24 cellular contexts compared by ENCODE assay signal in the genomic region with DNA sequence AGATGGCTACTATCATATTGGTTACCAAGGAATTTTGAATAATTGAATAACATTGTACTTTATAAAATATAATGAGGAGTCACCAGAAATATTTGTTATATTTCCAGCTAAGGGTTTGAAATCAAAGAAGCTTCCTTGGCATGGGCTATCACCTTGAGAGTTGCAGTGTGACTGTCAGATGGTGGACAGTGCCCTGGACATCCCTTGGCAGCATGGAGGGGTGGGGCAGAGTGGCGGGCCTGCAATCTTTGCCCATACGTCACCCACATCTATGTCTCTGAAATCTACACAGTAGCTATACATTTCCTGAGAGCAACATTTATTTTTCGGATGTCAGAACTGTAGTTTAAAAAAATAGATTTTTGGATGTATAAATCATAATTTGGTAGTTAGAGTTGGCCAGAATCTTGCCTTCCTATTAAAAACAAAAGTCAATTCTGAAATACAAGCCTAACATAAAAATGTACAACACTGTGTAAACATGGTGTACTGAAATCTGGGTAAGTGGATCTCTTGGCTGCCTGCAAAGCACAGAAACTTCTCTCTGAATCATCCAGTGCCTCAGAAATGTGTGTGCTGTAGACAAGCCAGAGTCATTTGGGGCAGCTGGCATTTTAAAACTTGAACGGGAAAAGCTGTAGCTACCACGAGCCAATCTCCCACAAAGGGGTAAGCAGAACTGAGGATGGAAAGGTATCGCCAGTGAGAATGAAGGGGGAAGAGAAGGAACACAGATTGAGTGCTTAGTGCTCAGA.
DNase-seq lines count a peak whose midpoint lies in the region; ATAC-seq and TF ChIP-seq lines count a peak whose summit lies in the region.
"Had no signal": no experiment of that assay in that cellular context is flagged by ENCODE, and none has a peak within 500 bp of the region (broad histone marks: within the 10 kb centered on the region; RNA-seq: fewer than 3 reads in every experiment).

No MANE protein-coding gene starts in this region.

- H3K27me3 ChIP-seq in lower lobe of right lung (ENCODE audit: low read depth) (no peaks in the 10 kb centered on the region), sigmoid colon (no peaks in the 10 kb centered on the region), H7 (ENCODE audit: control insufficient read depth, insufficient read depth, low read length) (no peaks in the 10 kb centered on the region)
- H3K27me3 ChIP-seq: ascending aorta, BLaER1 had no signal

- TF ChIP-seq POLR2A in sigmoid colon (IDR thresholded peaks at IDR 0.05) = no peak

- ATAC-seq in lower lobe of right lung = peak; percentile 34 to 76
- ATAC-seq in stimulated activated naive B cell treated with anti-CD40 and anti-IgM and Interleukin-4, amounts not matched to agents 10 μg/mL and 1 μg/mL and 100 μg/mL, for 72 hours (replicated peaks) = no peak
- no peak for ATAC-seq in left lobe of liver
- ATAC-seq: activated T-helper 17 cell treated with anti-CD3 and anti-CD28 coated beads, Interleukin-2, amount 50 U/mL, for 72 hours; GM12878; left ventricle myocardium superior had no signal

- H3K27ac ChIP-seq in adipose tissue (ENCODE audit: low read depth, low read length) = peak overlapping the region; percentile 23
- no peak overlapping the region for H3K27ac ChIP-seq in lower lobe of right lung
- peak overlapping the region in 3 of 4 donors; percentile 45 to 61 (median 57) for H3K27ac ChIP-seq in sigmoid colon
- H3K27ac ChIP-seq: ascending aorta, BLaER1, skin epidermis had no signal

- no peaks in the 10 kb centered on the region for H3K27me3 Mint-ChIP-seq in stimulated activated naive B cell treated with anti-CD40 and anti-IgM and Interleukin-4, amounts not matched to agents 10 μg/mL and 1 μg/mL and 100 μg/mL, for 72 hours
- H3K27me3 Mint-ChIP-seq: activated B cell treated with CpG ODN at 0.5 μM for 24 hours; activated naive CD4-positive, alpha-beta T cell treated with anti-CD3 and anti-CD28 coated beads, Interleukin-2, amount 50 U/mL, for 24 hours; activated T-helper 17 cell treated with anti-CD3 and anti-CD28 coated beads, Interleukin-2, amount 50 U/mL, for 72 hours had no signal

- intact Hi-C loops in lower lobe of right lung (cut with DNase I) = no loop called here
- intact Hi-C loops in sigmoid colon (cut with DNase I) = no loop called here

- no peak overlapping the region for H3K27ac Mint-ChIP-seq in stimulated activated naive B cell treated with anti-CD40 and anti-IgM and Interleukin-4, amounts not matched to agents 10 μg/mL and 1 μg/mL and 100 μg/mL, for 72 hours
- H3K27ac Mint-ChIP-seq: activated B cell treated with CpG ODN at 0.5 μM for 24 hours; activated naive CD4-positive, alpha-beta T cell treated with anti-CD3 and anti-CD28 coated beads, Interleukin-2, amount 50 U/mL, for 24 hours; activated T-helper 17 cell treated with anti-CD3 and anti-CD28 coated beads, Interleukin-2, amount 50 U/mL, for 72 hours; HFFc6 had no signal

- WGBS in adipose tissue, 3 donors = 79 to 81% (median 79%) methylated on average over 6 of the region's 6 CpGs
- WGBS in sigmoid colon, 2 donors = 68 to 70% methylated on average over 6 of the region's 6 CpGs

- H3K9me3 Mint-ChIP-seq in stimulated activated naive B cell treated with anti-CD40 and anti-IgM and Interleukin-4, amounts not matched to agents 10 μg/mL and 1 μg/mL and 100 μg/mL, for 72 hours = no peaks in the 10 kb centered on the region
- H3K9me3 Mint-ChIP-seq: activated B cell treated with CpG ODN at 0.5 μM for 24 hours; activated naive CD4-positive, alpha-beta T cell treated with anti-CD3 and anti-CD28 coated beads, Interleukin-2, amount 50 U/mL, for 24 hours had no signal

- no peak overlapping the region for H3K4me3 ChIP-seq in lower lobe of right lung
- H3K4me3 ChIP-seq in sigmoid colon = no peak overlapping the region
- H3K4me3 ChIP-seq in H7 (ENCODE audit: insufficient read depth, low read depth, low read length) = no peak overlapping the region
- H3K4me3 ChIP-seq: ascending aorta, BLaER1, GM12878, skin epidermis had no signal

- TF ChIP-seq EP300 in sigmoid colon (IDR thresholded peaks at IDR 0.05) = no peak

- H3K4me1 ChIP-seq in lower lobe of right lung = no peaks in the 10 kb centered on the region
- peaks cover 0 to 15% (median 11%) of the 10 kb centered on the region in 4 donors for H3K4me1 ChIP-seq in sigmoid colon
- H3K4me1 ChIP-seq: ascending aorta, Caco-2 had no signal

- TF ChIP-seq CTCF in lower lobe of right lung (IDR thresholded peaks at IDR 0.05) (no peak), sigmoid colon (IDR thresholded peaks at IDR 0.05) (no peak)

- no peaks in the 10 kb centered on the region for H3K36me3 Mint-ChIP-seq in stimulated activated naive B cell treated with anti-CD40 and anti-IgM and Interleukin-4, amounts not matched to agents 10 μg/mL and 1 μg/mL and 100 μg/mL, for 72 hours
- H3K36me3 Mint-ChIP-seq: activated naive CD4-positive, alpha-beta T cell treated with anti-CD3 and anti-CD28 coated beads, Interleukin-2, amount 50 U/mL, for 24 hours had no signal

- DNase-seq in EH (ENCODE audit: low read depth) (peak; percentile 38), lower lobe of right lung (no peak), sigmoid colon (no peak), SW480 (ENCODE audit: low spot score) (no peak), H7 (no peak), left lobe of liver (ENCODE audit: low spot score) (no peak)
- no peak for DNase-seq in stimulated activated naive B cell treated with anti-CD40 and anti-IgM and Interleukin-4, amounts not matched to agents 10 μg/mL and 1 μg/mL and 100 μg/mL, for 72 hours
- DNase-seq: activated B cell treated with CpG ODN at 0.5 μM for 24 hours; activated CD4-positive, alpha-beta T cell treated with anti-CD3 and anti-CD28 coated beads, Interleukin-2, amount 50 U/mL, for 48 hours; activated CD8-positive, alpha-beta memory T cell treated with anti-CD3 and anti-CD28 coated beads, Interleukin-2, amount 50 U/mL, for 48 hours; Caco-2; caudate nucleus; HFFc6; hippocampal formation; left ventricle myocardium superior; NCI-H446 treated with DMSO at 0.1 percent for 48 hours; stimulated activated CD4-positive, alpha-beta T cell treated with anti-CD3 and anti-CD28 coated beads, Interleukin-1b, Interleukin-23, amount 100 ng/mL, for 48 hours had no signal

- H3K36me3 ChIP-seq in lower lobe of right lung (no peaks in the 10 kb centered on the region), sigmoid colon (no peaks in the 10 kb centered on the region), H7 (replicated peaks; ENCODE audit: control insufficient read depth, insufficient read depth, low read length) (no peaks in the 10 kb centered on the region)
- H3K36me3 ChIP-seq: ascending aorta, BLaER1 had no signal

- H3K9me3 ChIP-seq in lower lobe of right lung (no peaks in the 10 kb centered on the region), sigmoid colon (no peaks in the 10 kb centered on the region)
- H3K9me3 ChIP-seq: ascending aorta, BLaER1, Caco-2 had no signal

- H3K4me1 Mint-ChIP-seq in stimulated activated naive B cell treated with anti-CD40 and anti-IgM and Interleukin-4, amounts not matched to agents 10 μg/mL and 1 μg/mL and 100 μg/mL, for 72 hours = no peaks in the 10 kb centered on the region
- H3K4me1 Mint-ChIP-seq: activated B cell treated with CpG ODN at 0.5 μM for 24 hours; activated naive CD4-positive, alpha-beta T cell treated with anti-CD3 and anti-CD28 coated beads, Interleukin-2, amount 50 U/mL, for 24 hours; activated T-helper 17 cell treated with anti-CD3 and anti-CD28 coated beads, Interleukin-2, amount 50 U/mL, for 72 hours had no signal

- H3K4me3 Mint-ChIP-seq in stimulated activated naive B cell treated with anti-CD40 and anti-IgM and Interleukin-4, amounts not matched to agents 10 μg/mL and 1 μg/mL and 100 μg/mL, for 72 hours = no peak overlapping the region
- H3K4me3 Mint-ChIP-seq: activated B cell treated with CpG ODN at 0.5 μM for 24 hours; activated naive CD4-positive, alpha-beta T cell treated with anti-CD3 and anti-CD28 coated beads, Interleukin-2, amount 50 U/mL, for 24 hours; activated T-helper 17 cell treated with anti-CD3 and anti-CD28 coated beads, Interleukin-2, amount 50 U/mL, for 72 hours; HFFc6 had no signal

Comparison
In these comparisons a context has a peak if more than half of its experiments do, and no peak if none do; other contexts are left out.
1. ATAC-seq: peak in lower lobe of right lung (2 of 2); none in stimulated activated naive B cell treated with anti-CD40 and anti-IgM and Interleukin-4, amounts not matched to agents 10 μg/mL and 1 μg/mL and 100 μg/mL, for 72 hours (0 of 2) and left lobe of liver (single experiment).